12 cellular contexts compared by ENCODE assay signal in genomic region chr3:89145995-89146394, GRCh38. TPM values are rescaled to one million over a fixed set of nuclear protein-coding genes. Genes with fewer than 3 reads are reported as not detected.
DNase-seq lines count a peak whose midpoint lies in the region; ATAC-seq and TF ChIP-seq lines count a peak whose summit lies in the region.
"Had no signal": no experiment of that assay in that cellular context is flagged by ENCODE, and none has a peak within 500 bp of the region (broad histone marks: within the 10 kb centered on the region; RNA-seq: fewer than 3 reads in every experiment).

No MANE protein-coding gene starts in this region.

- intact Hi-C loops in sciatic nerve (cut with DNase I), result no loop called here

- TF ChIP-seq CTCF in RWPE1 (conservative IDR thresholded peaks at IDR 0.05; ENCODE audit: low read depth) (no peak), fibroblast of villous mesenchyme (IDR thresholded peaks at IDR 0.05; ENCODE audit: insufficient read depth, low read depth, low read length) (no peak), omental fat pad (IDR thresholded peaks at IDR 0.05) (no peak)

- CTCF ChIA-PET in RWPE1 (lab: Yijun Ruan, JAX), result no interaction called here

- ATAC-seq in sciatic nerve, result peak; percentile 91
- ATAC-seq in HG02981 (IDR thresholded peaks at IDR 0.05; ENCODE audit: unreplicated experiment), result no peak
- ATAC-seq in omental fat pad (ENCODE audit: low FRiP score), result no peak

- H3K4me3 ChIP-seq in fibroblast of villous mesenchyme (ENCODE audit: low read depth, low read length), result no peak overlapping the region
- H3K4me3 ChIP-seq: adrenal gland, esophagus squamous epithelium had no signal

- DNase-seq in ELR (ENCODE audit: low read depth) (peak; percentile 55), RWPE1 (ENCODE audit: low spot score) (peak; percentile 50), fibroblast of villous mesenchyme (ENCODE audit: low read depth) (peak; percentile 65), sciatic nerve (ENCODE audit: low spot score) (no peak), UCSD-AML1 (lab: John Stamatoyannopoulos, UW; ENCODE audit: unreplicated experiment) (no peak), omental fat pad (ENCODE audit: low spot score) (no peak), DMS114 treated with DMSO at 0.1 percent for 48 hours (lab: John Stamatoyannopoulos, UW; ENCODE audit: unreplicated experiment) (no peak)
- DNase-seq: adrenal gland, esophagus squamous epithelium, midbrain had no signal

- no peak overlapping the region for H3K27ac ChIP-seq in RWPE1
- H3K27ac ChIP-seq: adrenal gland, esophagus squamous epithelium had no signal

- POLR2A ChIA-PET in RWPE1 (lab: Yijun Ruan, JAX; ENCODE audit: low non-redundant PET), result no interaction called here

RNA-seq across cellular contexts. Expression of gene EPHA3, which starts 38.6 kb away (rescaled TPM):
- under 0.01 and 0.64 TPM in 2 replicates for total RNA-seq in fibroblast of villous mesenchyme
- 12.6 TPM for total RNA-seq in sciatic nerve
- total RNA-seq in omental fat pad, result 10 to 100 TPM in 1 of 4 donors, 1 to 10 TPM in 3; 2.8 to 15.3 (median 4.9) TPM
- total RNA-seq: T-helper 1 cell treated with Interleukin-12 subunit alpha and Interleukin-12 subunit beta and Interleukin-4 antibody, amounts not matched to agents 30 ng/mL and 1 ng/mL, for 36 hours had no signal

Comparison
In these comparisons a context has a peak if more than half of its experiments do, and no peak if none do; other contexts are left out.
1. DNase-seq: peak in ELR (single experiment), RWPE1 (single experiment) and fibroblast of villous mesenchyme (single experiment); none in sciatic nerve (single experiment), UCSD-AML1 (single experiment), omental fat pad (single experiment) and DMS114 treated with DMSO at 0.1 percent for 48 hours (single experiment).